ENCODE assay signal across 16 cellular contexts in the genomic region with DNA sequence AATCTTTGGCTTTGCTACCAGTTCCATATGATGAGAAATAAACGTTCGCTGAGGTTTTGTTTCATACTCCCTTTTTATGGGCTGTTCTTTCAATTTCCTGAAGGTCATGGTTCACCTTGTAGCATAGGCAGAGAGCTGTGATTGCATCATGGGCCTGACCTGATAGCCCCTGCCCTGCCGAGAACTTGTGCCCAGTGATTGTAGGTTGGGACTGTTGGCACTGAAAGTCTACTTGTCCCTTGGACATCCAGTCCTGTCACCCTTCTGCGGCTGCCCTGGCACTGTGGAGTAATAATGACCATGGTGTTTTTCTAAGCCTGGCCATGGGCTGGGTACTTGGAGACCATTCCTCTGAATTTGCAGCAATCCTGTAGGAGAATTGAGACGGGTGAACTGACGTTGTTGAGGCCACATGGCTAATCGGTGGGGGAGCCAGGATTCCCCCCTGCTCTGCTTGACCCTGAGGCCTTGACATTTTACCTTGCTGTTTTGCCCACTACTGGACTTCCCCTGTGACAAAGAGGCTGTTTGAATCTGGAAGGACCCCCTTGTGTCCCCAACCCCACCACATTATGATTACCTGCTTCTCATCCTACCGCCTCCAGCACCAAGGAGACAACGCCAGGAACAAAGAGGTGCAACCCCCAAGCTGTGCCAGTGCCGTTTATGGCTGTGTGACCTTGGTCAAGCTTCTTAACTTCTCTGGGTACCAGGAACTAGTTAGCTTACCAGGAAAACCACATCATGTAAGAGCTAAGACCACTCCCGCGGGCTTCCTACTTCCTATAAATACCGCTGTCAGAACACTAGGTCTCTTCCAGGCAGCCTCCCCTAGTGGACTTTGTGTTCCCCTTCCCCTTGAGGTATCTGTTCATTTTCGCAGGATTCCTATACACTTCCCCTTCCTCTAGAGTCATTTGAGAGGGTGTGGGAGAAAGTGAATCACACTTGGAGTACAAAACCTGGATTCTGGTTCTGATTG. TPM values are rescaled to one million over a fixed set of nuclear protein-coding genes. Genes with fewer than 3 reads are reported as not detected.
A peak's percentile ranks its signal among the peaks of the same experiment; 100 is the strongest.
DNase-seq lines count a peak whose midpoint lies in the region; ATAC-seq and TF ChIP-seq lines count a peak whose summit lies in the region.
"Had no signal": no experiment of that assay in that cellular context is flagged by ENCODE, and none has a peak within 500 bp of the region (broad histone marks: within the 10 kb centered on the region; RNA-seq: fewer than 3 reads in every experiment).

No MANE protein-coding gene starts in this region.

- in situ Hi-C loops in transverse colon (cut with MboI; ENCODE audit: low pct_ligation_motif_present in 1 of 4, low pct_unique_long_range_greater_than_20kb in 1 of 4, low sequenced_read_pairs in 3 of 4), result no loop called here

- TF ChIP-seq CTCF in transverse colon (IDR thresholded peaks at IDR 0.05) (no peak), OCI-LY7 (conservative IDR thresholded peaks at IDR 0.05; ENCODE audit: low read length) (no peak)

- H3K4me3 ChIP-seq in transverse colon, result no peak overlapping the region
- no peak overlapping the region for H3K4me3 ChIP-seq in OCI-LY7 (ENCODE audit: low read depth, low read length, poor library complexity, severe bottlenecking)
- H3K4me3 ChIP-seq: smooth muscle cell had no signal

- H3K27ac ChIP-seq in epithelial cell of prostate, result peak overlapping the region; percentile 20
- H3K27ac ChIP-seq in transverse colon, result peak overlapping the region; percentile 55 to 74 (median 66)
- no peak overlapping the region for H3K27ac ChIP-seq in OCI-LY7 (ENCODE audit: low read depth, low read length, poor library complexity, severe bottlenecking)

- H3K79me2 ChIP-seq in OCI-LY7 (ENCODE audit: insufficient read depth, low read depth, low read length), result no peaks in the 10 kb centered on the region

- H4K20me1 ChIP-seq in OCI-LY7 (ENCODE audit: insufficient read depth, low read length), result no peaks in the 10 kb centered on the region

- WGBS in transverse colon (ENCODE audit: low coverage in 1 of 2), 2 donors, result 77 to 80% methylated on average over 9 to 14 of the region's 14 CpGs

- no peaks in the 10 kb centered on the region for H3K9me2 ChIP-seq in OCI-LY7 (ENCODE audit: insufficient read depth, low read length)

- peak; percentile 49 for ATAC-seq in Right ventricle myocardium inferior

- POLR2A ChIA-PET in OCI-LY7 (lab: Charles Lee), result no interaction called here

- no peak for TF ChIP-seq POLR2A in transverse colon (IDR thresholded peaks at IDR 0.05)

- TF ChIP-seq EP300 in transverse colon (IDR thresholded peaks at IDR 0.05; ENCODE audit: low read depth), result no peak

- H3K27me3 ChIP-seq in transverse colon, result no peaks in the 10 kb centered on the region

- peaks cover 0 to 24% (median 12%) of the 10 kb centered on the region in 4 donors for H3K36me3 ChIP-seq in transverse colon
- H3K36me3 ChIP-seq in OCI-LY7 (ENCODE audit: insufficient read depth, low read length), result peaks cover 42% of the 10 kb centered on the region

- intact Hi-C loops in Right ventricle myocardium inferior (cut with DNase I) (no loop called here), cardiac septum (cut with DNase I) (no loop called here), transverse colon (cut with DNase I; ENCODE audit: low total_unique reads) (no loop called here), OCI-LY7 (cut with micrococcal nuclease; ENCODE audit: unreplicated experiment) (no loop called here)

- CTCF ChIA-PET in OCI-LY7 (lab: Charles Lee; ENCODE audit: unreplicated experiment), result no interaction called here

- no peak overlapping the region for H3K4me2 ChIP-seq in OCI-LY7 (ENCODE audit: low read length)
- H3K4me2 ChIP-seq: smooth muscle cell had no signal

- H3K9me3 ChIP-seq in transverse colon (no peaks in the 10 kb centered on the region), OCI-LY7 (ENCODE audit: low read length) (no peaks in the 10 kb centered on the region)

- BruUV-seq in OCI-LY7 (replicated peaks; lab: Mats Ljungman, UMichigan), result no TSS peak

- peaks cover 0 to 33% (median 19%) of the 10 kb centered on the region in 4 donors for H3K4me1 ChIP-seq in transverse colon
- H3K4me1 ChIP-seq in OCI-LY7 (ENCODE audit: insufficient read depth, low read length, poor library complexity, severe bottlenecking), result no peaks in the 10 kb centered on the region

- no peak overlapping the region for H2AFZ ChIP-seq in OCI-LY7 (ENCODE audit: low read length)

- DNase-seq in Right ventricle myocardium inferior (ENCODE audit: missing footprints), result no peak
- no peak for DNase-seq in cardiac septum (ENCODE audit: low spot score)
- DNase-seq in SKM-1 (lab: John Stamatoyannopoulos, UW; ENCODE audit: unreplicated experiment), result peak; percentile 85
- DNase-seq in epithelial cell of prostate (ENCODE audit: low read depth, low spot score), result no peak
- peak; percentile 59 for DNase-seq in transverse colon
- no peak for DNase-seq in NCI-H1105 (lab: John Stamatoyannopoulos, UW)
- no peak for DNase-seq in OCI-LY7 (ENCODE audit: low spot score)
- DNase-seq in activated CD4-positive, alpha-beta T cell treated with anti-CD3 and anti-CD28 coated beads, Interleukin-2, amount 50 U/mL, for 4 hours, result no peak
- DNase-seq: activated CD4-positive, alpha-beta T cell treated with anti-CD3 and anti-CD28 coated beads, Interleukin-2, amount 50 U/mL, for 1 hour; DMS153; effector CD8-positive, alpha-beta T cell; foreskin fibroblast; GOT3; NCI-H1417 treated with DMSO at 0.1 percent for 48 hours; T-helper 2 cell had no signal

RNA-seq across cellular contexts. Expression of gene SESN2, which starts 23.4 kb away (rescaled TPM):
- total RNA-seq in Right ventricle myocardium inferior (2.9 TPM), cardiac septum (4.7 TPM), transverse colon (10 to 100 TPM; 25.1 to 44.5 (median 30.5) TPM), OCI-LY7 (2022) (37.6 and 41.2 TPM in 2 replicates)
- total RNA-seq in OCI-LY7 (2014; rRNA removed; shearing (Covaris generic)), result 18.3 and 22.8 TPM in 2 replicates

RNA-seq across cellular contexts. Expression of gene MED18, which starts 46.1 kb away (rescaled TPM):
- total RNA-seq in Right ventricle myocardium inferior (10.6 TPM), cardiac septum (10.3 TPM), transverse colon (10 to 100 TPM; 12.1 to 36.3 (median 27.4) TPM), OCI-LY7 (2022) (20.5 and 26.5 TPM in 2 replicates)
- 25.9 and 26.9 TPM in 2 replicates for total RNA-seq in OCI-LY7 (2014; rRNA removed; shearing (Covaris generic))

RNA-seq across cellular contexts. Expression of gene ATP5IF1, which starts 46.8 kb away (rescaled TPM):
- total RNA-seq in Right ventricle myocardium inferior (355 TPM), cardiac septum (423 TPM), transverse colon (100 to 1,000 TPM; 131 to 503 (median 344) TPM), OCI-LY7 (2022) (321 and 330 TPM in 2 replicates)
- total RNA-seq in OCI-LY7 (2014; rRNA removed; shearing (Covaris generic)), result 410 and 604 TPM in 2 replicates

RNA-seq across cellular contexts. Expression of gene DNAJC8, which starts 49.9 kb away (rescaled TPM):
- total RNA-seq in Right ventricle myocardium inferior (61.2 TPM), cardiac septum (54.1 TPM), transverse colon (10 to 100 TPM; 33.3 to 68.7 (median 46.8) TPM), OCI-LY7 (2022) (121 and 129 TPM in 2 replicates)
- 71.1 and 94.6 TPM in 2 replicates for total RNA-seq in OCI-LY7 (2014; rRNA removed; shearing (Covaris generic))

Comparison
In these comparisons a context has a peak if more than half of its experiments do, and no peak if none do; other contexts are left out.
1. DNase-seq: peak in SKM-1 (single experiment) and transverse colon (single experiment); none in Right ventricle myocardium inferior (single experiment), cardiac septum (single experiment), epithelial cell of prostate (single experiment), NCI-H1105 (single experiment), OCI-LY7 (single experiment) and activated CD4-positive, alpha-beta T cell treated with anti-CD3 and anti-CD28 coated beads, Interleukin-2, amount 50 U/mL, for 4 hours (0 of 2).